Comparison of ENCODE assay signal across 8 cellular contexts in genomic region chr17:62064791-62065563, GRCh38. TPM values are rescaled to one million over a fixed set of nuclear protein-coding genes. Genes with fewer than 3 reads are reported as not detected.
DNase-seq lines count a peak whose midpoint lies in the region; ATAC-seq and TF ChIP-seq lines count a peak whose summit lies in the region.

MED13 (minus strand) TSS chr17:62065278; CDS start chr17:62065205, 73 bp downstream.

- TF ChIP-seq CTCF in GM12865 (IDR thresholded peaks at IDR 0.05; ENCODE audit: insufficient read depth, low read depth, low read length, missing control alignments), result no peak

- H3K4me1 Mint-ChIP-seq in naive thymus-derived CD8-positive, alpha-beta T cell, result peaks cover 21 to 44% (median 38%) of the 10 kb centered on the region in 4 donors
- H3K4me1 Mint-ChIP-seq in stimulated activated naive B cell treated with anti-CD40 and anti-IgM and Interleukin-4, amounts not matched to agents 10 μg/mL and 1 μg/mL and 100 μg/mL, for 72 hours, result peaks cover 24 to 39% of the 10 kb centered on the region in 2 donors

- H3K27me3 Mint-ChIP-seq in naive thymus-derived CD8-positive, alpha-beta T cell, result no peaks in the 10 kb centered on the region
- no peaks in the 10 kb centered on the region for H3K27me3 Mint-ChIP-seq in stimulated activated naive B cell treated with anti-CD40 and anti-IgM and Interleukin-4, amounts not matched to agents 10 μg/mL and 1 μg/mL and 100 μg/mL, for 72 hours

- no peaks in the 10 kb centered on the region for H3K9me3 Mint-ChIP-seq in naive thymus-derived CD8-positive, alpha-beta T cell
- no peaks in the 10 kb centered on the region for H3K9me3 Mint-ChIP-seq in stimulated activated naive B cell treated with anti-CD40 and anti-IgM and Interleukin-4, amounts not matched to agents 10 μg/mL and 1 μg/mL and 100 μg/mL, for 72 hours

- ATAC-seq in HG02852 (IDR thresholded peaks at IDR 0.05; ENCODE audit: unreplicated experiment), result peak; percentile 33
- ATAC-seq in naive thymus-derived CD8-positive, alpha-beta T cell, result peak; percentile 36 to 52
- ATAC-seq in stimulated activated naive B cell treated with anti-CD40 and anti-IgM and Interleukin-4, amounts not matched to agents 10 μg/mL and 1 μg/mL and 100 μg/mL, for 72 hours (replicated peaks), result peak; percentile 40 to 42

- H3K4me3 Mint-ChIP-seq in naive thymus-derived CD8-positive, alpha-beta T cell, result peak within 1 kb of the TSS; percentile 95 to 100 (median 98)
- peak within 1 kb of the TSS; percentile 94 to 99 for H3K4me3 Mint-ChIP-seq in stimulated activated naive B cell treated with anti-CD40 and anti-IgM and Interleukin-4, amounts not matched to agents 10 μg/mL and 1 μg/mL and 100 μg/mL, for 72 hours

- POLR2A ChIA-PET in naive thymus-derived CD8-positive, alpha-beta T cell (lab: Charles Lee), result interaction anchor here (0.5 to 1.1 kb wide), 6 partner anchors 11 to 1136 kb away, joined by 3 to 9 read pairs (median 3); partner anchors contain the start of genes BRIP1 and INTS2

- peak within 1 kb of the TSS; percentile 99 for H3K4me3 ChIP-seq in GM12865 (ENCODE audit: low read depth, low read length)

- H3K36me3 Mint-ChIP-seq in naive thymus-derived CD8-positive, alpha-beta T cell, result peaks cover 0 to 25% (median 5%) of the 10 kb centered on the region in 3 donors
- H3K36me3 Mint-ChIP-seq in stimulated activated naive B cell treated with anti-CD40 and anti-IgM and Interleukin-4, amounts not matched to agents 10 μg/mL and 1 μg/mL and 100 μg/mL, for 72 hours, result peaks cover 11 to 14% of the 10 kb centered on the region in 2 donors

- H3K27ac Mint-ChIP-seq in naive thymus-derived CD8-positive, alpha-beta T cell, result peak within 1 kb of the TSS; percentile 94 to 100 (median 98)
- H3K27ac Mint-ChIP-seq in stimulated activated naive B cell treated with anti-CD40 and anti-IgM and Interleukin-4, amounts not matched to agents 10 μg/mL and 1 μg/mL and 100 μg/mL, for 72 hours, result peak within 1 kb of the TSS; percentile 100

- DNase-seq in GM12865 (ENCODE audit: low read depth) (peak; percentile 54), fibroblast of gingiva (ENCODE audit: low read depth) (peak; percentile 42), amniotic stem cell (lab: John Stamatoyannopoulos, UW) (no peak)
- peak; percentile 30 to 51 for DNase-seq in activated T-helper 1 cell treated with anti-CD3 and anti-CD28 coated beads, Interleukin-2, amount 50 U/mL, for 16 hours (ENCODE audit: low read depth in 1 of 2, low spot score in 1 of 2)
- DNase-seq in naive thymus-derived CD8-positive, alpha-beta T cell, result peak; percentile 45 to 83 (median 56)
- peak; percentile 41 for DNase-seq in stimulated activated naive B cell treated with anti-CD40 and anti-IgM and Interleukin-4, amounts not matched to agents 10 μg/mL and 1 μg/mL and 100 μg/mL, for 72 hours

TF ChIP-seq in PFSK-1, 5 proteins besides CTCF, POLR2A, EP300 and RAD21:
- TF ChIP-seq POLR2AphosphoS5 (IDR thresholded peaks at IDR 0.05; ENCODE audit: low read depth, low read length), result no peak
- TF ChIP-seq SIN3A (IDR thresholded peaks at IDR 0.05; ENCODE audit: borderline replicate concordance, insufficient read depth, low read length), result peak; percentile 35; the same call in 1 of the 2 replicates
- TF ChIP-seq TAF1 (IDR thresholded peaks at IDR 0.05; ENCODE audit: borderline replicate concordance, insufficient read depth, low read length), result peak; percentile 40; the same call in 1 of the 2 replicates
TF ChIP-seq in PFSK-1: peak in this region for 2.

RNA-seq across cellular contexts. Expression of gene MED13, which starts in this region (rescaled TPM):
- 9.2 TPM for polyA plus RNA-seq in PFSK-1 (2012; ENCODE audit: insufficient read length, low read depth)
- total RNA-seq in naive thymus-derived CD8-positive, alpha-beta T cell, result 10 to 100 TPM; 70.1 to 82.4 TPM
- 1 to 10 TPM; 2.1 to 3.7 (median 3.1) TPM for polyA plus RNA-seq in naive thymus-derived CD8-positive, alpha-beta T cell
